ENCODE assay signal across 22 cellular contexts in the genomic region with DNA sequence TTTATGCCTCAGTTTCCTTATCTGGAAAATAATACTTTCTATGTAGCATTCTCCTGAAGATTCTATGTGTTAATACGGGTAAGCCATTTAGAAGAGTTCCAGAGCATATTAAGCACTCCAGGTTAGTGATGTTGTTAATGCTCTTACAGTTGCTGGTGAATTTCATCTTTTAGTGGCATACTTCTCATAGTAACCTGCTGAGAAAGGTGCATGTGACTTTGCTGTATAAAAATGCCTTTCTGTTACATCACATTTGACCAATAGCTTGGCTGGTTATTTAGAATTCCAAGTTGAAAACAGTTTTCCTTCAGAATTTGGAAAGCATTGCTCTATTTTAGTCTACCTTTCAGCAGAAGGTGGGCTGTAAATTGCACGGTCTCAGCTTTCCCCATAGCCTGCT.
DNase-seq lines count a peak whose midpoint lies in the region; ATAC-seq, FAIRE-seq and TF ChIP-seq lines count a peak whose summit lies in the region.
"Had no signal": no experiment of that assay in that cellular context is flagged by ENCODE, and none has a peak within 500 bp of the region (broad histone marks: within the 10 kb centered on the region; RNA-seq: fewer than 3 reads in every experiment).

No MANE protein-coding gene starts in this region.

- TF ChIP-seq POLR2A in H54 (IDR thresholded peaks at IDR 0.05; ENCODE audit: low read depth, low read length) = no peak

- in situ Hi-C loops in astrocyte of the spinal cord (cut with HindIII; ENCODE audit: low sequenced_read_pairs) = no loop called here

- no peak overlapping the region for H3K27ac ChIP-seq in RWPE1
- no peak overlapping the region for H3K27ac ChIP-seq in coronary artery
- H3K27ac ChIP-seq: GM23248, Peyer's patch had no signal

- TF ChIP-seq CTCF in astrocyte of the spinal cord (IDR thresholded peaks at IDR 0.05; ENCODE audit: low read depth, low read length) (no peak), retinal pigment epithelial cell (conservative IDR thresholded peaks at IDR 0.05; ENCODE audit: low read depth, low read length) (no peak), RWPE1 (conservative IDR thresholded peaks at IDR 0.05; ENCODE audit: low read depth) (no peak), coronary artery (IDR thresholded peaks at IDR 0.05) (no peak)

- H3K4me3 ChIP-seq in astrocyte of the spinal cord (ENCODE audit: low read depth, low read length) (no peak overlapping the region), retinal pigment epithelial cell (ENCODE audit: low read length) (no peak overlapping the region), coronary artery (no peak overlapping the region)
- H3K4me3 ChIP-seq: GM23248, Peyer's patch had no signal

- DNase-seq in H54 (ENCODE audit: insufficient read length, low spot score) (no peak), astrocyte of the spinal cord (ENCODE audit: low read depth, low spot score) (peak; percentile 16), kidney tubule cell (ENCODE audit: low spot score) (peak; percentile 31), retinal pigment epithelial cell (ENCODE audit: low read depth) (peak; percentile 76), AG08396 (ENCODE audit: low spot score) (no peak), RWPE1 (ENCODE audit: low spot score) (no peak), coronary artery (ENCODE audit: low spot score) (no peak)
- DNase-seq: AML-193; DMS 273 treated with DMSO at 0.1 percent for 48 hours; DND-41; GM23248; KBM-7; NCI-H1105 treated with DMSO at 0.1 percent for 48 hours; NCI-H1694 treated with DMSO at 0.1 percent for 48 hours; NCI-H510A; NCI-H748 treated with DMSO at 0.1 percent for 48 hours; NK-92 treated with Interleukin-12 subunit alpha and Interleukin-12 subunit beta, amount 100 ng/mL, for 24 hours; Peyer's patch had no signal

- POLR2A ChIA-PET in RWPE1 (lab: Yijun Ruan, JAX; ENCODE audit: low non-redundant PET) = no interaction called here

- ATAC-seq in GM21367 (IDR thresholded peaks at IDR 0.05; ENCODE audit: unreplicated experiment) = no peak
- ATAC-seq: HCT116, Right ventricle myocardium inferior had no signal

- CTCF ChIA-PET in RWPE1 (lab: Yijun Ruan, JAX) = no interaction called here

- peak; percentile 11 for FAIRE-seq in H54 (lab: Jason Lieb, UNC)
- FAIRE-seq: G401.6 had no signal

Comparison
In these comparisons a context has a peak if more than half of its experiments do, and no peak if none do; other contexts are left out.
1. DNase-seq: peak in astrocyte of the spinal cord (single experiment), kidney tubule cell (single experiment) and retinal pigment epithelial cell (single experiment); none in H54 (single experiment), AG08396 (single experiment), RWPE1 (single experiment) and coronary artery (single experiment).